In genomic region chr4:13415068-13415785, GRCh38 we compare ENCODE assay signal across 17 cellular contexts.
DNase-seq lines count a peak whose midpoint lies in the region; ATAC-seq, FAIRE-seq and TF ChIP-seq lines count a peak whose summit lies in the region.
"Had no signal": no experiment of that assay in that cellular context is flagged by ENCODE, and none has a peak within 500 bp of the region (broad histone marks: within the 10 kb centered on the region; RNA-seq: fewer than 3 reads in every experiment).

No MANE protein-coding gene starts in this region.

- no peak for FAIRE-seq in H1 (lab: Jason Lieb, UNC)
- FAIRE-seq: A549 had no signal

- CTCF ChIA-PET in H1 (lab: Charles Lee; ENCODE audit: partially characterized antibody): interaction anchor here (1.2 to 6.5 kb wide), 2 partner anchors 16 to 563 kb away, joined by 3 to 42 read pairs; no protein-coding TSS in a partner anchor

- no peak overlapping the region for H3K4me2 ChIP-seq in H1 (ENCODE audit: insufficient read depth in 1 of 2, low read depth in 2 of 2, low read length in 2 of 2)
- H3K4me2 ChIP-seq: A549 had no signal

- no peaks in the 10 kb centered on the region; the same call in 1 of the 2 replicates for H3K79me1 ChIP-seq in H1 (ENCODE audit: low read depth, low read length)

- peak; percentile 60 to 79 for ATAC-seq in right cardiac atrium
- no peak for ATAC-seq in HG02870 (IDR thresholded peaks at IDR 0.05; ENCODE audit: unreplicated experiment)
- ATAC-seq: A549 had no signal

- no peak for TF ChIP-seq RAD21 in H1 (IDR thresholded peaks at IDR 0.05 in 1 of 2, conservative IDR thresholded peaks at IDR 0.05 in 1 of 2; ENCODE audit: low read depth in 2 of 2, low read length in 2 of 2)

- no peak overlapping the region for H2BK5ac ChIP-seq in H1 (ENCODE audit: low read depth, low read length)

- 92% methylated on average over 28 of the region's 32 CpGs; no CpG with 5 or more reads in 1 of the 2 experiments for WGBS in H1 (ENCODE audit: extremely low coverage in 1 of 2, insufficient coverage in 1 of 2, insufficient read length in 1 of 2, insufficient replicate concordance in 2 of 2, low coverage in 1 of 2, low lambda C conversion rate in 2 of 2, missing lambda C conversion rate in 1 of 2), 2 experiments
- 73% methylated on average over 32 of the region's 32 CpGs for WGBS in right cardiac atrium

- H3K4me3 ChIP-seq in H1 (ENCODE audit: extremely low read depth in 1 of 4, insufficient read depth in 2 of 4, low read depth in 3 of 4, low read length in 4 of 4) (no peak overlapping the region), right cardiac atrium (ENCODE audit: low read length) (no peak overlapping the region)
- H3K4me3 ChIP-seq: A549, GM23248, SJCRH30 had no signal

- POLR2A ChIA-PET in H1 (lab: Charles Lee; ENCODE audit: partially characterized antibody): interaction anchor here (1.4 kb wide), 1 partner anchor 10 kb away, joined by 3 read pairs; no protein-coding TSS in a partner anchor

- no peak overlapping the region for H2BK20ac ChIP-seq in H1 (ENCODE audit: low read length)

- TF ChIP-seq POLR2A in H1 (IDR thresholded peaks at IDR 0.05; ENCODE audit: control extremely low read depth in 1 of 2, low read depth in 2 of 2, low read length in 2 of 2): no peak

- H3K9me3 ChIP-seq in H1 (ENCODE audit: insufficient read depth in 2 of 2, low read depth in 1 of 2, low read length in 1 of 2) (peaks cover 7 to 9% of the 10 kb centered on the region in 2 experiments; a peak in 3 of 4 replicates), right cardiac atrium (ENCODE audit: control insufficient read depth, low read length) (no peaks in the 10 kb centered on the region)
- H3K9me3 ChIP-seq: A549, SJCRH30 had no signal

- H3K79me2 ChIP-seq in H1 (ENCODE audit: control insufficient read depth in 1 of 2, insufficient read depth in 2 of 2, low read length in 2 of 2): peaks cover 0 to 6% of the 10 kb centered on the region in 2 experiments; a peak in 1 of 4 replicates

- in situ Hi-C loops in GM13977 (cut with MboI; ENCODE audit: low pct_unique_long_range_greater_than_20kb, low sequenced_read_pairs, unreplicated experiment) (no loop called here), ACHN (cut with HindIII; ENCODE audit: low pct_ligation_motif_present, low pct_unique_long_range_greater_than_20kb, low sequenced_read_pairs) (no loop called here)

- H3K27me3 ChIP-seq in H1 (replicated peaks in 1 of 4; ENCODE audit: control insufficient read depth in 3 of 4, extremely low read depth in 1 of 4, insufficient read depth in 3 of 4, low read length in 3 of 4) (no peaks in the 10 kb centered on the region), right cardiac atrium (ENCODE audit: control insufficient read depth, insufficient read depth) (no peaks in the 10 kb centered on the region)
- H3K27me3 ChIP-seq: SJCRH30 had no signal

- H4K5ac ChIP-seq in H1 (ENCODE audit: insufficient read length, low read depth, low read length): no peak overlapping the region

- H4K20me1 ChIP-seq in H1 (replicated peaks in 1 of 2; ENCODE audit: control insufficient read depth in 1 of 2, insufficient read depth in 2 of 2, low read length in 2 of 2): no peaks in the 10 kb centered on the region

- no peak overlapping the region for H2AK5ac ChIP-seq in H1 (ENCODE audit: low read depth, low read length)

- TF ChIP-seq CTCF in GM13977 (IDR thresholded peaks at IDR 0.05; ENCODE audit: extremely low read depth, insufficient read depth, missing control alignments) (no peak), H1 (IDR thresholded peaks at IDR 0.05; ENCODE audit: control extremely low read depth in 1 of 3, insufficient read depth in 1 of 3, low read depth in 1 of 3, low read length in 3 of 3) (no peak)

- no peak overlapping the region for H4K91ac ChIP-seq in H1 (replicated peaks; ENCODE audit: insufficient read length, low read length)

- no peaks in the 10 kb centered on the region for H3K23me2 ChIP-seq in H1 (ENCODE audit: low read depth, low read length)

- no peak overlapping the region for H3K9ac ChIP-seq in H1 (replicated peaks in 1 of 4; ENCODE audit: extremely low read depth in 1 of 4, low read depth in 3 of 4, low read length in 3 of 4)
- H3K9ac ChIP-seq: GM23248 had no signal

- DNase-seq in GM13977 (ENCODE audit: low spot score) (peak; percentile 23), Kasumi-1 (lab: John Stamatoyannopoulos, UW) (peak; percentile 43 to 51), H1 (ENCODE audit: low read depth in 1 of 2, low spot score in 2 of 2) (peak in 1 of 2 experiments; percentile 55), right cardiac atrium (peak; percentile 16 to 70 (median 68)), pons (ENCODE audit: low spot score) (no peak), ACHN (no peak)
- DNase-seq in activated CD4-positive, CD25-positive, alpha-beta regulatory T cell (lab: John Stamatoyannopoulos, UW): no peak
- DNase-seq: COR-L47, DMS153, EL, NCI-H1436, NCI-H2029 treated with DMSO at 0.1 percent for 48 hours, NCI-H510A, SJCRH30 had no signal

- no peak overlapping the region for H3K4ac ChIP-seq in H1 (replicated peaks; ENCODE audit: insufficient read length, low read depth, low read length)

- H3K27ac ChIP-seq in H1 (ENCODE audit: low read depth, low read length) (no peak overlapping the region), right cardiac atrium (ENCODE audit: low read length) (no peak overlapping the region)
- H3K27ac ChIP-seq: A549, GM23248, SJCRH30 had no signal

- TF ChIP-seq EP300 in H1 (IDR thresholded peaks at IDR 0.05; ENCODE audit: borderline replicate concordance in 1 of 2, low read depth in 2 of 2, low read length in 2 of 2): no peak

- H3K18ac ChIP-seq in H1 (ENCODE audit: extremely low read depth, low read length): no peak overlapping the region

- H2BK15ac ChIP-seq in H1 (ENCODE audit: low read length): no peak overlapping the region

- no peak overlapping the region; the same call in 1 of the 2 replicates for H4K8ac ChIP-seq in H1 (ENCODE audit: extremely low read depth, insufficient read depth, low read length)

- H2AFZ ChIP-seq in H1 (ENCODE audit: low read length): no peak overlapping the region
- H2AFZ ChIP-seq: GM23248 had no signal

- H3K4me1 ChIP-seq in H1 (replicated peaks in 1 of 4; ENCODE audit: control insufficient read depth in 3 of 4, insufficient read depth in 4 of 4, low read length in 3 of 4) (peaks cover 0 to 7% (median 1%) of the 10 kb centered on the region in 4 experiments; a peak in 3 of 7 replicates), right cardiac atrium (ENCODE audit: control insufficient read depth, insufficient read depth, low read length) (peaks cover 3% of the 10 kb centered on the region)
- H3K4me1 ChIP-seq: A549, SJCRH30 had no signal

- no peaks in the 10 kb centered on the region for H3K36me3 ChIP-seq in H1 (ENCODE audit: control insufficient read depth in 2 of 4, insufficient read depth in 4 of 4, low read length in 3 of 4)

- H2BK120ac ChIP-seq in H1 (replicated peaks; ENCODE audit: low read depth, low read length): no peak overlapping the region

- H3K14ac ChIP-seq in H1 (ENCODE audit: insufficient read length): no peak overlapping the region

- intact Hi-C loops in right cardiac atrium (cut with DNase I): no loop called here

- no peak overlapping the region for H2BK12ac ChIP-seq in H1 (ENCODE audit: low read depth, low read length)

- H3K23ac ChIP-seq in H1 (ENCODE audit: insufficient read length): no peak overlapping the region

- no peak overlapping the region for H3K56ac ChIP-seq in H1 (replicated peaks; ENCODE audit: insufficient read length, low read depth, low read length)

TF ChIP-seq in H1, 55 proteins besides CTCF, POLR2A, EP300 and RAD21:
- TF ChIP-seq HDAC6 (IDR thresholded peaks at IDR 0.05; ENCODE audit: low read depth, low read length) (no peak), POU5F1 (IDR thresholded peaks at IDR 0.05; ENCODE audit: low read depth, low read length) (no peak), TBP (IDR thresholded peaks at IDR 0.05; ENCODE audit: low read depth, low read length) (no peak), CBX5 (IDR thresholded peaks at IDR 0.05; ENCODE audit: low read depth, low read length) (no peak), GABPA (IDR thresholded peaks at IDR 0.05; ENCODE audit: borderline replicate concordance, insufficient read depth, low read length) (0 out of 2 replicates have a peak, but pooled peaks have one; percentile 29)

Comparison
In these comparisons a context has a peak if more than half of its experiments do, and no peak if none do; other contexts are left out.
1. DNase-seq: peak in GM13977 (single experiment), Kasumi-1 (2 of 2) and right cardiac atrium (3 of 3); none in pons (single experiment), ACHN (single experiment) and activated CD4-positive, CD25-positive, alpha-beta regulatory T cell (0 of 4).